ENCODE assay signal across 11 cellular contexts in the genomic region with DNA sequence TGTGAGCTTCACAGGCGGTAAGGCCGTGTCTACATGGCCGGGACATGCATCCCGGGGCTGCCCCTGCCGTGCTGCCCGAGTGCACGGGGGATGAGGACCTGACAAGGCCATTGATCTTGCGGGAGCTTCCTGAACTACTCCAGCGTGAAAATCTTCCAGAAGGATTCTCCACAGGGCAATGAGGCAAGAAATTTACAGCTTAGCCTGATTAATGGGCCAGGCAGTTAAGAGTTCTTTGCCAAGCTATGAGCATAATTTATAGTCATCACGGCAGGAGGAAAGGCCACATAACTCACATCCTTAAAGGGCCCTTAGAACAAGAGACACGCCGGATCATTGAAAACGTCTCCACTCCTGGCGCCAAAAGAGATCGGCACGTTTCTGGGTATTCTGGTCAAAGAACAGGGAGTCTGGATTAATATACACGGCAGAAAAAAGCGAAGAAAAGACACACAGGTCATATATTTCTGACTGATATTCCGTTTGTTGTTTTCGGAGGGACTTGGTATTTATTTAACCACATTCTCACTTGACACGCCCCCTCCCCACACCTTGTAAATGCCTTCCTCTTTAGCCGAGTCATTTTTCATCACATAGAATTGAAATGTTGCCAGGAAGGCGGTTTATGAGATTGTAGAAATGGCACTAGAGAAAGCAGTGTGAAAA.
DNase-seq lines count a peak whose midpoint lies in the region; ATAC-seq, FAIRE-seq and TF ChIP-seq lines count a peak whose summit lies in the region.
"Had no signal": no experiment of that assay in that cellular context is flagged by ENCODE, and none has a peak within 500 bp of the region (broad histone marks: within the 10 kb centered on the region; RNA-seq: fewer than 3 reads in every experiment).

No MANE protein-coding gene starts in this region.

- H3K36me3 ChIP-seq in HEK293 (ENCODE audit: control insufficient read depth in 2 of 2, insufficient read depth in 1 of 2, low read length in 2 of 2): no peaks in the 10 kb centered on the region
- H3K36me3 ChIP-seq in mucosa of descending colon (ENCODE audit: low read depth): no peaks in the 10 kb centered on the region
- no peaks in the 10 kb centered on the region for H3K36me3 ChIP-seq in kidney (ENCODE audit: control insufficient read depth in 1 of 2, insufficient read depth in 2 of 2, low read length in 2 of 2)
- no peaks in the 10 kb centered on the region for H3K36me3 ChIP-seq in tibial nerve

- H3K4me3 Mint-ChIP-seq in WTC11: no peak overlapping the region
- H3K4me3 Mint-ChIP-seq: CD8-positive, alpha-beta memory T cell; H9 had no signal

- POLR2A ChIA-PET in HEK293 (lab: Yijun Ruan, JAX): interaction anchor here (1.8 kb wide), 1 partner anchor 17 kb away, joined by 7 read pairs; no protein-coding TSS in a partner anchor
- POLR2A ChIA-PET in WTC11 (lab: Charles Lee): no interaction called here

- TF ChIP-seq CTCF in AG10803 (conservative IDR thresholded peaks at IDR 0.05; ENCODE audit: low read length): no peak
- no peak for TF ChIP-seq CTCF in HEK293 (tag by site-specific recombination; IDR thresholded peaks at IDR 0.05)
- TF ChIP-seq CTCF in WTC11 (IDR thresholded peaks at IDR 0.05): no peak
- no peak for TF ChIP-seq CTCF in mucosa of descending colon (IDR thresholded peaks at IDR 0.05)
- no peak for TF ChIP-seq CTCF in kidney (IDR thresholded peaks at IDR 0.05; ENCODE audit: borderline replicate concordance, extremely low read depth, insufficient read depth)
- TF ChIP-seq CTCF in tibial nerve (IDR thresholded peaks at IDR 0.05): no peak

- intact Hi-C loops in mucosa of descending colon (cut with DNase I, micrococcal nuclease): no loop called here
- intact Hi-C loops in kidney (cut with DNase I): no loop called here

- no peak for TF ChIP-seq POLR2A in tibial nerve (IDR thresholded peaks at IDR 0.05)

- peak overlapping the region; percentile 79 for H3K27ac ChIP-seq in HEK293 (ENCODE audit: extremely low read depth, low read depth, low read length)
- peak overlapping the region in 1 of 2 donors; percentile 2 for H3K27ac ChIP-seq in kidney (ENCODE audit: low read depth in 2 of 2, low read length in 2 of 2)
- no peak overlapping the region for H3K27ac ChIP-seq in tibial nerve

- DNase-seq in AG10803 (ENCODE audit: low read depth) (peak; percentile 42), WTC11 (ENCODE audit: low spot score) (no peak), mucosa of descending colon (no peak), kidney (no peak), cerebellar cortex (ENCODE audit: low spot score) (no peak), tibial nerve (ENCODE audit: low spot score in 2 of 2) (no peak)
- no peak for DNase-seq in activated effector memory CD4-positive, alpha-beta T cell treated with Interleukin-2 at 50 U/mL for 16 hours
- DNase-seq: activated CD4-positive, CD25-positive, alpha-beta regulatory T cell; CD8-positive, alpha-beta memory T cell; H9 had no signal

- H3K4me3 ChIP-seq in AG10803 (ENCODE audit: low read length): no peak overlapping the region
- no peak overlapping the region for H3K4me3 ChIP-seq in HEK293 (ENCODE audit: low read depth, low read length)
- no peak overlapping the region for H3K4me3 ChIP-seq in mucosa of descending colon
- H3K4me3 ChIP-seq in kidney (ENCODE audit: low read length in 2 of 2): no peak overlapping the region
- no peak overlapping the region for H3K4me3 ChIP-seq in tibial nerve

- H3K27me3 ChIP-seq in tibial nerve: peaks cover 0 to 17% of the 10 kb centered on the region in 2 donors

- H3K9ac ChIP-seq in kidney (ENCODE audit: low read length in 2 of 2): peak overlapping the region in 1 of 2 donors; percentile 39

- H3K4me1 ChIP-seq in HEK293 (ENCODE audit: control insufficient read depth, insufficient read depth, low read length) (peaks cover 27% of the 10 kb centered on the region), mucosa of descending colon (ENCODE audit: low read depth) (no peaks in the 10 kb centered on the region), kidney (ENCODE audit: control insufficient read depth in 1 of 2, insufficient read depth in 1 of 2, low read depth in 1 of 2, low read length in 2 of 2) (peaks cover 6 to 18% of the 10 kb centered on the region in 2 donors), tibial nerve (peaks cover 0 to 16% (median 0%) of the 10 kb centered on the region in 4 donors)

- H3K27me3 Mint-ChIP-seq in WTC11 (ENCODE audit: low read depth): no peaks in the 10 kb centered on the region

- no peak for FAIRE-seq in kidney (lab: Jason Lieb, UNC)

- CTCF ChIA-PET in HEK293 (lab: Yijun Ruan, JAX): no interaction called here
- CTCF ChIA-PET in WTC11 (lab: Charles Lee): interaction anchor here (1.8 kb wide), 1 partner anchor 17 kb away, joined by 8 read pairs; no protein-coding TSS in a partner anchor

- WGBS in tibial nerve, 2 donors: 29% methylated on average over 21 to 23 of the region's 23 CpGs

- H3K9me3 ChIP-seq in HEK293 (ENCODE audit: control insufficient read depth, insufficient read depth, low read depth, low read length) (no peaks in the 10 kb centered on the region; the same call in 1 of the 2 replicates), mucosa of descending colon (peaks cover 4% of the 10 kb centered on the region), kidney (ENCODE audit: control insufficient read depth in 1 of 2, low read length in 2 of 2) (peaks cover 0 to 4% of the 10 kb centered on the region in 2 donors), tibial nerve (peaks cover 0 to 13% (median 0%) of the 10 kb centered on the region in 4 donors)

- TF ChIP-seq EP300 in tibial nerve (IDR thresholded peaks at IDR 0.05): no peak

- H3K4me1 Mint-ChIP-seq in WTC11: peaks cover 24% of the 10 kb centered on the region

- 0 out of 2 replicates have a peak, but pooled peaks cover 5% of the 10 kb centered on the region for H3K36me3 Mint-ChIP-seq in WTC11

- H3K9me3 Mint-ChIP-seq in WTC11: peaks cover 17% of the 10 kb centered on the region
- H3K9me3 Mint-ChIP-seq: H9 had no signal

- ATAC-seq in WTC11: no peak
- peak; percentile 13 for ATAC-seq in mucosa of descending colon

- H3K27ac Mint-ChIP-seq in WTC11: 0 out of 2 replicates have a peak overlapping the region, but pooled peaks have one; percentile 37
- H3K27ac Mint-ChIP-seq: CD8-positive, alpha-beta memory T cell had no signal

TF ChIP-seq in HEK293, 187 proteins besides CTCF, POLR2A, EP300 and RAD21 (continues in another document):
- peak; percentile 72; the same call in 1 of the 2 replicates for TF ChIP-seq MYNN (tag by site-specific recombination; IDR thresholded peaks at IDR 0.05; ENCODE audit: borderline replicate concordance)
- TF ChIP-seq ZNF580 (tag by site-specific recombination; IDR thresholded peaks at IDR 0.05): no peak; the same call in 1 of the 2 replicates
- TF ChIP-seq, protein P1, sequence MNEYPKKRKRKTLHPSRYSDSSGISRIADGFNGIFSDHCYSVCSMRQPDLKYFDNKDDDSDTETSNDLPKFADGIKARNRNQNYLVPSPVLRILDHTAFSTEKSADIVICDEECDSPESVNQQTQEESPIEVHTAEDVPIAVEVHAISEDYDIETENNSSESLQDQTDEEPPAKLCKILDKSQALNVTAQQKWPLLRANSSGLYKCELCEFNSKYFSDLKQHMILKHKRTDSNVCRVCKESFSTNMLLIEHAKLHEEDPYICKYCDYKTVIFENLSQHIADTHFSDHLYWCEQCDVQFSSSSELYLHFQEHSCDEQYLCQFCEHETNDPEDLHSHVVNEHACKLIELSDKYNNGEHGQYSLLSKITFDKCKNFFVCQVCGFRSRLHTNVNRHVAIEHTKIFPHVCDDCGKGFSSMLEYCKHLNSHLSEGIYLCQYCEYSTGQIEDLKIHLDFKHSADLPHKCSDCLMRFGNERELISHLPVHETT (tag by site-specific recombination; IDR thresholded peaks at IDR 0.05): no peak; the same call in none of the 2 replicates
- TF ChIP-seq ZNF404 (tag by site-specific recombination; IDR thresholded peaks at IDR 0.05): no peak
- TF ChIP-seq ZIC2 (tag by site-specific recombination; IDR thresholded peaks at IDR 0.05): peak; percentile 93

TF ChIP-seq in WTC11, 78 proteins besides CTCF, POLR2A, EP300 and RAD21 (continues in another document):
- TF ChIP-seq ZNF423 (CRISPR knock-in tag; IDR thresholded peaks at IDR 0.05) (no peak), ZNF532 (CRISPR knock-in tag; IDR thresholded peaks at IDR 0.05; ENCODE audit: borderline replicate concordance) (no peak), PRRX2 (CRISPR knock-in tag; IDR thresholded peaks at IDR 0.05) (no peak), NFYB (CRISPR knock-in tag; conservative IDR thresholded peaks at IDR 0.05; ENCODE audit: low read depth) (no peak)
